1 cellular context compared by ENCODE assay signal in the genomic region with DNA sequence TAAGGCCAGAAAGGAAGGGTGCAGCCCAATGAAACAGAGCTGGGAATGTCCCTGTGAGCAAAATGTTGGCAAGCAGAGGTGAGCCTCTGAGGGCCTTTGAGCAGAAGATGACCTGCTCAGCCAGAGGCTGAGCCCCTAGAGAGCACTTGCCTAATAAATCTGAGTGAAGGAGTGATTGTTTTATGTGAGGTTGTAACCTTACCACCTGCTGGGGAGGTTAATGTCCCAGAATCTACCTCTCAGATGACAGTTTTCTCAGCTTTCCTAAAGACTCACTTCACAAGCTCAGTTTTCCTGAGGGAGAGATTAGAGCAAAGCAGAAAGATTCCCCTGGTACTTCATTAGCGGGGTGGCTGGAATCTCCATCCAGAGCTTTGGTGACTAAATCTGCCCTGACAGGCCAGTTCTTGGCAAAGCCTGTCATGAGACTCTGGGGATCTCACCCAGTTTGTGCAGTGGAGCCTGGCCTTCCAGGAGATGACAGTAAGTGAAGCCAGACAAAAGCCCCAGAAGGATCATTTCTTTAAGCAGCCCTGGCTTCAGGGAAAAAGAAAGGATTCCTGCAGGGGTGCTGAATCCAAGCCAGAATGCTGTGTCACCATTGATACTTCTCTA.
A peak's percentile ranks its signal among the peaks of the same experiment; 100 is the strongest.
TF ChIP-seq lines count a peak whose summit lies in the region.

No MANE protein-coding gene starts in this region.

TF ChIP-seq in HEK293, 187 proteins besides CTCF, POLR2A, EP300 and RAD21 (continued from another document and continues in another):
- TF ChIP-seq PRDM4 (tag by site-specific recombination; IDR thresholded peaks at IDR 0.05) (peak; percentile 80; the same call in 1 of the 2 replicates), ZNF423 (tag by site-specific recombination; IDR thresholded peaks at IDR 0.05) (peak; percentile 96), ZBTB21 (tag by site-specific recombination; IDR thresholded peaks at IDR 0.05) (no peak), ZNF292 (tag by site-specific recombination; IDR thresholded peaks at IDR 0.05; ENCODE audit: borderline replicate concordance, low read depth) (no peak), ZNF530 (tag by site-specific recombination; IDR thresholded peaks at IDR 0.05; ENCODE audit: low read depth) (no peak), ZNF544 (tag by site-specific recombination; IDR thresholded peaks at IDR 0.05) (no peak), ZNF175 (tag by site-specific recombination; IDR thresholded peaks at IDR 0.05) (no peak), ZNF211 (tag by site-specific recombination; IDR thresholded peaks at IDR 0.05; ENCODE audit: low read depth) (no peak), ZNF580 (tag by site-specific recombination; IDR thresholded peaks at IDR 0.05) (peak; percentile 54; the same call in 1 of the 2 replicates), ZNF658 (tag by site-specific recombination; IDR thresholded peaks at IDR 0.05) (no peak), PATZ1 (tag by site-specific recombination; IDR thresholded peaks at IDR 0.05) (peak; percentile 25; the same call in 1 of the 2 replicates), ZNF24 (tag by site-specific recombination; IDR thresholded peaks at IDR 0.05) (0 out of 2 replicates have a peak, but pooled peaks have one; percentile 29), ZNF426 (tag by site-specific recombination; IDR thresholded peaks at IDR 0.05) (peak; percentile 11; the same call in 1 of the 2 replicates), GLIS1 (tag by site-specific recombination; IDR thresholded peaks at IDR 0.05) (peak; percentile 91), OSR2 (tag by site-specific recombination; IDR thresholded peaks at IDR 0.05) (peak; percentile 87), ZNF843 (tag by site-specific recombination; IDR thresholded peaks at IDR 0.05) (peak; percentile 95), KLF1 (tag by site-specific recombination; IDR thresholded peaks at IDR 0.05) (no peak), ZSCAN16 (tag by site-specific recombination; IDR thresholded peaks at IDR 0.05) (peak; percentile 68; the same call in 1 of the 2 replicates), ZBTB20 (tag by site-specific recombination; IDR thresholded peaks at IDR 0.05) (no peak), ZNF571 (tag by site-specific recombination; IDR thresholded peaks at IDR 0.05) (no peak), GLI2 (tag by site-specific recombination; IDR thresholded peaks at IDR 0.05; ENCODE audit: borderline replicate concordance, low read depth) (peak; percentile 83), ZNF654 (tag by site-specific recombination; IDR thresholded peaks at IDR 0.05; ENCODE audit: low read depth) (no peak), ZSCAN5A (tag by site-specific recombination; IDR thresholded peaks at IDR 0.05) (no peak), SP3 (tag by site-specific recombination; IDR thresholded peaks at IDR 0.05) (no peak), ZBTB17 (tag by site-specific recombination; IDR thresholded peaks at IDR 0.05) (no peak), TCF7L2 (IDR thresholded peaks at IDR 0.05; ENCODE audit: borderline replicate concordance, low read depth, low read length) (peak; percentile 81; the same call in 1 of the 2 replicates), TRIM28 (IDR thresholded peaks at IDR 0.05; ENCODE audit: borderline replicate concordance, low read length) (peak; percentile 75), ZFP37 (tag by site-specific recombination; IDR thresholded peaks at IDR 0.05) (0 out of 2 replicates have a peak, but pooled peaks have one; percentile 47), ZSCAN30 (tag by site-specific recombination; IDR thresholded peaks at IDR 0.05) (peak; percentile 81), KLF7 (tag by site-specific recombination; IDR thresholded peaks at IDR 0.05; ENCODE audit: borderline replicate concordance) (peak; percentile 30; the same call in 1 of the 2 replicates), HOXA7 (CRISPR knock-in tag; IDR thresholded peaks at IDR 0.05; ENCODE audit: borderline replicate concordance) (no peak), ZXDB (tag by site-specific recombination; IDR thresholded peaks at IDR 0.05) (peak; percentile 45; the same call in 1 of the 2 replicates), ZNF830 (tag by site-specific recombination; IDR thresholded peaks at IDR 0.05; ENCODE audit: low read depth) (no peak), KLF17 (tag by site-specific recombination; IDR thresholded peaks at IDR 0.05) (no peak), IKZF3 (tag by site-specific recombination; IDR thresholded peaks at IDR 0.05) (peak; percentile 89), OVOL3 (tag by site-specific recombination; IDR thresholded peaks at IDR 0.05) (no peak), ZNF514 (tag by site-specific recombination; IDR thresholded peaks at IDR 0.05) (no peak), ZNF768 (tag by site-specific recombination; IDR thresholded peaks at IDR 0.05) (no peak), ZNF23 (tag by site-specific recombination; IDR thresholded peaks at IDR 0.05; ENCODE audit: borderline replicate concordance) (no peak)
- TF ChIP-seq, protein P1, sequence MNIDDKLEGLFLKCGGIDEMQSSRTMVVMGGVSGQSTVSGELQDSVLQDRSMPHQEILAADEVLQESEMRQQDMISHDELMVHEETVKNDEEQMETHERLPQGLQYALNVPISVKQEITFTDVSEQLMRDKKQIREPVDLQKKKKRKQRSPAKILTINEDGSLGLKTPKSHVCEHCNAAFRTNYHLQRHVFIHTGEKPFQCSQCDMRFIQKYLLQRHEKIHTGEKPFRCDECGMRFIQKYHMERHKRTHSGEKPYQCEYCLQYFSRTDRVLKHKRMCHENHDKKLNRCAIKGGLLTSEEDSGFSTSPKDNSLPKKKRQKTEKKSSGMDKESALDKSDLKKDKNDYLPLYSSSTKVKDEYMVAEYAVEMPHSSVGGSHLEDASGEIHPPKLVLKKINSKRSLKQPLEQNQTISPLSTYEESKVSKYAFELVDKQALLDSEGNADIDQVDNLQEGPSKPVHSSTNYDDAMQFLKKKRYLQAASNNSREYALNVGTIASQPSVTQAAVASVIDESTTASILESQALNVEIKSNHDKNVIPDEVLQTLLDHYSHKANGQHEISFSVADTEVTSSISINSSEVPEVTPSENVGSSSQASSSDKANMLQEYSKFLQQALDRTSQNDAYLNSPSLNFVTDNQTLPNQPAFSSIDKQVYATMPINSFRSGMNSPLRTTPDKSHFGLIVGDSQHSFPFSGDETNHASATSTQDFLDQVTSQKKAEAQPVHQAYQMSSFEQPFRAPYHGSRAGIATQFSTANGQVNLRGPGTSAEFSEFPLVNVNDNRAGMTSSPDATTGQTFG (tag by site-specific recombination; IDR thresholded peaks at IDR 0.05; ENCODE audit: borderline replicate concordance), result no peak
- TF ChIP-seq, protein P2, sequence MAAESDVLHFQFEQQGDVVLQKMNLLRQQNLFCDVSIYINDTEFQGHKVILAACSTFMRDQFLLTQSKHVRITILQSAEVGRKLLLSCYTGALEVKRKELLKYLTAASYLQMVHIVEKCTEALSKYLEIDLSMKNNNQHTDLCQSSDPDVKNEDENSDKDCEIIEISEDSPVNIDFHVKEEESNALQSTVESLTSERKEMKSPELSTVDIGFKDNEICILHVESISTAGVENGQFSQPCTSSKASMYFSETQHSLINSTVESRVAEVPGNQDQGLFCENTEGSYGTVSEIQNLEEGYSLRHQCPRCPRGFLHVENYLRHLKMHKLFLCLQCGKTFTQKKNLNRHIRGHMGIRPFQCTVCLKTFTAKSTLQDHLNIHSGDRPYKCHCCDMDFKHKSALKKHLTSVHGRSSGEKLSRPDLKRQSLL (tag by site-specific recombination; IDR thresholded peaks at IDR 0.05), result no peak
- TF ChIP-seq, protein P3, sequence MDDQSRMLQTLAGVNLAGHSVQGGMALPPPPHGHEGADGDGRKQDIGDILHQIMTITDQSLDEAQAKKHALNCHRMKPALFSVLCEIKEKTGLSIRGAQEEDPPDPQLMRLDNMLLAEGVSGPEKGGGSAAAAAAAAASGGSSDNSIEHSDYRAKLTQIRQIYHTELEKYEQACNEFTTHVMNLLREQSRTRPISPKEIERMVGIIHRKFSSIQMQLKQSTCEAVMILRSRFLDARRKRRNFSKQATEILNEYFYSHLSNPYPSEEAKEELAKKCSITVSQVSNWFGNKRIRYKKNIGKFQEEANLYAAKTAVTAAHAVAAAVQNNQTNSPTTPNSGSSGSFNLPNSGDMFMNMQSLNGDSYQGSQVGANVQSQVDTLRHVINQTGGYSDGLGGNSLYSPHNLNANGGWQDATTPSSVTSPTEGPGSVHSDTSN (CRISPR knock-in tag; IDR thresholded peaks at IDR 0.05), result no peak
- TF ChIP-seq, protein P4, sequence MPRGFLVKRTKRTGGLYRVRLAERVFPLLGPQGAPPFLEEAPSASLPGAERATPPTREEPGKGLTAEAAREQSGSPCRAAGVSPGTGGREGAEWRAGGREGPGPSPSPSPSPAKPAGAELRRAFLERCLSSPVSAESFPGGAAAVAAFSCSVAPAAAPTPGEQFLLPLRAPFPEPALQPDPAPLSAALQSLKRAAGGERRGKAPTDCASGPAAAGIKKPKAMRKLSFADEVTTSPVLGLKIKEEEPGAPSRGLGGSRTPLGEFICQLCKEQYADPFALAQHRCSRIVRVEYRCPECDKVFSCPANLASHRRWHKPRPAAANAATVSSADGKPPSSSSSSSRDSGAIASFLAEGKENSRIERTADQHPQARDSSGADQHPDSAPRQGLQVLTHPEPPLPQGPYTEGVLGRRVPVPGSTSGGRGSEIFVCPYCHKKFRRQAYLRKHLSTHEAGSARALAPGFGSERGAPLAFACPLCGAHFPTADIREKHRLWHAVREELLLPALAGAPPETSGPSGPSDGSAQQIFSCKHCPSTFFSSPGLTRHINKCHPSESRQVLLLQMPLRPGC (tag by site-specific recombination; IDR thresholded peaks at IDR 0.05), result peak; percentile 49; the same call in 1 of the 2 replicates
- TF ChIP-seq, protein P5, sequence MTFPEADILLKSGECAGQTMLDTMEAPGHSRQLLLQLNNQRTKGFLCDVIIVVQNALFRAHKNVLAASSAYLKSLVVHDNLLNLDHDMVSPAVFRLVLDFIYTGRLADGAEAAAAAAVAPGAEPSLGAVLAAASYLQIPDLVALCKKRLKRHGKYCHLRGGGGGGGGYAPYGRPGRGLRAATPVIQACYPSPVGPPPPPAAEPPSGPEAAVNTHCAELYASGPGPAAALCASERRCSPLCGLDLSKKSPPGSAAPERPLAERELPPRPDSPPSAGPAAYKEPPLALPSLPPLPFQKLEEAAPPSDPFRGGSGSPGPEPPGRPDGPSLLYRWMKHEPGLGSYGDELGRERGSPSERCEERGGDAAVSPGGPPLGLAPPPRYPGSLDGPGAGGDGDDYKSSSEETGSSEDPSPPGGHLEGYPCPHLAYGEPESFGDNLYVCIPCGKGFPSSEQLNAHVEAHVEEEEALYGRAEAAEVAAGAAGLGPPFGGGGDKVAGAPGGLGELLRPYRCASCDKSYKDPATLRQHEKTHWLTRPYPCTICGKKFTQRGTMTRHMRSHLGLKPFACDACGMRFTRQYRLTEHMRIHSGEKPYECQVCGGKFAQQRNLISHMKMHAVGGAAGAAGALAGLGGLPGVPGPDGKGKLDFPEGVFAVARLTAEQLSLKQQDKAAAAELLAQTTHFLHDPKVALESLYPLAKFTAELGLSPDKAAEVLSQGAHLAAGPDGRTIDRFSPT (tag by site-specific recombination; IDR thresholded peaks at IDR 0.05), result peak; percentile 77
